Comparison of ENCODE assay signal across 8 cellular contexts in genomic region chr6:134052776-134053120, GRCh38. TPM values are rescaled to one million over a fixed set of nuclear protein-coding genes. Genes with fewer than 3 reads are reported as not detected.
DNase-seq lines count a peak whose midpoint lies in the region; ATAC-seq and TF ChIP-seq lines count a peak whose summit lies in the region.

No MANE protein-coding gene starts in this region.

- DNase-seq in H9 (no peak), WERI-Rb-1 (no peak), right cardiac atrium (no peak), adrenal gland (no peak), GM10266 (ENCODE audit: extremely low spot score) (no peak)

- no peak overlapping the region for H2BK12ac ChIP-seq in H9 (ENCODE audit: insufficient read length, low read depth, low read length)

- H4K5ac ChIP-seq in H9 (ENCODE audit: insufficient read length, low read depth, low read length), result no peak overlapping the region

- no peak overlapping the region for H3K23ac ChIP-seq in H9 (ENCODE audit: insufficient read length, low read depth, low read length)

- H3K9me3 Mint-ChIP-seq in H9, result no peaks in the 10 kb centered on the region; a peak in 1 of 5 replicates
- no peaks in the 10 kb centered on the region for H3K9me3 Mint-ChIP-seq in stimulated activated memory B cell treated with anti-CD40 and anti-IgM and Interleukin-4, amounts not matched to agents 10 μg/mL and 1 μg/mL and 100 μg/mL, for 72 hours

- H3K4me3 ChIP-seq in WERI-Rb-1 (ENCODE audit: low read depth, low read length) (peak overlapping the region; percentile 76), right cardiac atrium (ENCODE audit: low read length) (peak overlapping the region; percentile 63), adrenal gland (peak overlapping the region in 2 of 4 donors; percentile 72 to 87)

- H3K18ac ChIP-seq in H9 (ENCODE audit: insufficient read length, low read depth, low read length), result no peak overlapping the region

- intact Hi-C loops in right cardiac atrium (cut with DNase I) (no loop called here), adrenal gland (cut with DNase I) (no loop called here)

- peak overlapping the region; percentile 68 for H3K4me2 ChIP-seq in H9 (ENCODE audit: insufficient read depth, insufficient read length, low read length)

- no peak overlapping the region for H2BK5ac ChIP-seq in H9 (ENCODE audit: insufficient read length, low read length)

- no peak overlapping the region for H2AK5ac ChIP-seq in H9 (ENCODE audit: insufficient read length, low read length)

- H3K4me1 Mint-ChIP-seq in H9, result peaks cover 75 to 76% of the 10 kb centered on the region in 2 experiments
- peaks cover 12% of the 10 kb centered on the region for H3K4me1 Mint-ChIP-seq in stimulated activated memory B cell treated with anti-CD40 and anti-IgM and Interleukin-4, amounts not matched to agents 10 μg/mL and 1 μg/mL and 100 μg/mL, for 72 hours

- TF ChIP-seq POLR2A in adrenal gland (IDR thresholded peaks at IDR 0.05), result no peak

- H4K20me1 ChIP-seq in H9 (ENCODE audit: control insufficient read depth, insufficient read depth, insufficient read length), result no peaks in the 10 kb centered on the region

- H3K23me2 ChIP-seq in H9 (ENCODE audit: insufficient read length, low read depth, low read length, poor library complexity, severe bottlenecking), result peaks cover 4% of the 10 kb centered on the region

- H3K79me1 ChIP-seq in H9 (ENCODE audit: insufficient read depth, low read depth, low read length, poor library complexity, severe bottlenecking), result no peaks in the 10 kb centered on the region

- H3K9me3 ChIP-seq in H9 (ENCODE audit: control insufficient read depth, low read depth, low read length) (no peaks in the 10 kb centered on the region), WERI-Rb-1 (ENCODE audit: severe bottlenecking) (no peaks in the 10 kb centered on the region), right cardiac atrium (ENCODE audit: control insufficient read depth, low read length) (no peaks in the 10 kb centered on the region), adrenal gland (replicated peaks in 1 of 3) (no peaks in the 10 kb centered on the region)

- ATAC-seq in right cardiac atrium (no peak), GM18517 (IDR thresholded peaks at IDR 0.05; ENCODE audit: unreplicated experiment) (no peak), HG03095 (IDR thresholded peaks at IDR 0.05; ENCODE audit: unreplicated experiment) (no peak)
- ATAC-seq in stimulated activated memory B cell treated with anti-CD40 and anti-IgM and Interleukin-4, amounts not matched to agents 10 μg/mL and 1 μg/mL and 100 μg/mL, for 72 hours, result no peak

- H2BK20ac ChIP-seq in H9 (ENCODE audit: low read depth, low read length, poor library complexity, severe bottlenecking), result no peak overlapping the region

- H4K91ac ChIP-seq in H9 (ENCODE audit: insufficient read length, low read depth, low read length), result no peak overlapping the region

- H3K27ac ChIP-seq in H9 (ENCODE audit: insufficient read length, low read depth, low read length), result no peak overlapping the region
- H3K27ac ChIP-seq in WERI-Rb-1, result no peak overlapping the region
- no peak overlapping the region for H3K27ac ChIP-seq in right cardiac atrium (ENCODE audit: low read length)
- H3K27ac ChIP-seq in adrenal gland, result peak overlapping the region in 1 of 5 donors; percentile 78

- no peak overlapping the region for H4K8ac ChIP-seq in H9 (replicated peaks; ENCODE audit: insufficient read length, low read depth, low read length)

- no peaks in the 10 kb centered on the region; the same call in 1 of the 2 replicates for H3K27me3 Mint-ChIP-seq in H9 (ENCODE audit: low read depth)
- H3K27me3 Mint-ChIP-seq in stimulated activated memory B cell treated with anti-CD40 and anti-IgM and Interleukin-4, amounts not matched to agents 10 μg/mL and 1 μg/mL and 100 μg/mL, for 72 hours, result no peaks in the 10 kb centered on the region

- no CpG with 5 or more reads among the region's 1 CpG for WGBS in H9 (ENCODE audit: extremely low coverage, insufficient read length, low lambda C conversion rate)
- 2% methylated on average over 1 of the region's 1 CpG for WGBS in right cardiac atrium
- WGBS in adrenal gland, 4 donors, result 0 to 7% (median 0%) methylated on average over 1 of the region's 1 CpG

- no peak overlapping the region for H2BK120ac ChIP-seq in H9 (ENCODE audit: low read depth, low read length, poor library complexity, severe bottlenecking)

- H3K56ac ChIP-seq in H9 (ENCODE audit: insufficient read length, low read depth, low read length), result no peak overlapping the region

- H3K14ac ChIP-seq in H9 (ENCODE audit: insufficient read depth, low read length), result no peak overlapping the region

- H3K36me3 Mint-ChIP-seq in H9 (ENCODE audit: insufficient read depth in 1 of 3, low read depth in 3 of 3), result no peaks in the 10 kb centered on the region
- H3K36me3 Mint-ChIP-seq in stimulated activated memory B cell treated with anti-CD40 and anti-IgM and Interleukin-4, amounts not matched to agents 10 μg/mL and 1 μg/mL and 100 μg/mL, for 72 hours, result no peaks in the 10 kb centered on the region

- H3T11ph ChIP-seq in H9 (ENCODE audit: low read length), result no peak overlapping the region

- no peaks in the 10 kb centered on the region for H3K36me3 ChIP-seq in WERI-Rb-1
- no peaks in the 10 kb centered on the region for H3K36me3 ChIP-seq in adrenal gland (replicated peaks in 1 of 2)

- no peak overlapping the region for H3K4ac ChIP-seq in H9 (ENCODE audit: low read depth, low read length)

- H2BK15ac ChIP-seq in H9 (ENCODE audit: low read depth, low read length), result no peak overlapping the region

- no peak overlapping the region for H2AFZ ChIP-seq in H9 (ENCODE audit: low read length)

- H3K27me3 ChIP-seq in H9 (ENCODE audit: insufficient read depth, low read length) (no peaks in the 10 kb centered on the region), WERI-Rb-1 (ENCODE audit: insufficient read depth, low read depth, severe bottlenecking) (no peaks in the 10 kb centered on the region), right cardiac atrium (ENCODE audit: control insufficient read depth, insufficient read depth) (no peaks in the 10 kb centered on the region), adrenal gland (no peaks in the 10 kb centered on the region)

- peak overlapping the region; percentile 87 to 94 for H3K4me3 Mint-ChIP-seq in H9
- H3K4me3 Mint-ChIP-seq in stimulated activated memory B cell treated with anti-CD40 and anti-IgM and Interleukin-4, amounts not matched to agents 10 μg/mL and 1 μg/mL and 100 μg/mL, for 72 hours, result peak overlapping the region; percentile 83

- peak overlapping the region; percentile 96 to 98 (median 97); a peak in 6 of 7 replicates for H3K27ac Mint-ChIP-seq in H9
- peak overlapping the region; percentile 78 for H3K27ac Mint-ChIP-seq in stimulated activated memory B cell treated with anti-CD40 and anti-IgM and Interleukin-4, amounts not matched to agents 10 μg/mL and 1 μg/mL and 100 μg/mL, for 72 hours

- TF ChIP-seq CTCF in H9 (conservative IDR thresholded peaks at IDR 0.05), result no peak
- no peak for TF ChIP-seq CTCF in WERI-Rb-1 (IDR thresholded peaks at IDR 0.05; ENCODE audit: low read depth, low read length)
- TF ChIP-seq CTCF in adrenal gland (IDR thresholded peaks at IDR 0.05), result no peak
- TF ChIP-seq CTCF in GM10266 (IDR thresholded peaks at IDR 0.05; ENCODE audit: control insufficient read depth, insufficient read depth, low read depth, missing control alignments), result no peak

- H3K9ac ChIP-seq in H9 (ENCODE audit: extremely low read depth, insufficient read length, low read length), result no peak overlapping the region

- H3K4me1 ChIP-seq in H9 (ENCODE audit: insufficient read depth, low read length), result peaks cover 9% of the 10 kb centered on the region; the same call in 1 of the 2 replicates
- peaks cover 2% of the 10 kb centered on the region for H3K4me1 ChIP-seq in right cardiac atrium (ENCODE audit: control insufficient read depth, insufficient read depth, low read length)
- peaks cover 0 to 7% of the 10 kb centered on the region in 2 donors for H3K4me1 ChIP-seq in adrenal gland (replicated peaks in 1 of 2)

- no peaks in the 10 kb centered on the region for H3K79me2 ChIP-seq in H9 (ENCODE audit: insufficient read depth, low read length)

RNA-seq across cellular contexts. Expression of gene SLC2A12, which starts 0.3 kb away (rescaled TPM):
- total RNA-seq in H9 (2021), result 1.7 and 2.0 TPM in 2 replicates
- total RNA-seq in right cardiac atrium, result 10 to 100 TPM; 10.9 to 20.3 (median 17.7) TPM
- 10.3 TPM for polyA plus RNA-seq in right cardiac atrium
- total RNA-seq in adrenal gland, result 1 to 10 TPM in 5 of 8 donors, under 1 TPM in 3; 0.49 to 2.4 (median 1.8) TPM
- polyA plus RNA-seq in adrenal gland, result 1 to 10 TPM in 1 of 3 donors, under 1 TPM in 2; 0.37 to 1.5 (median 0.40) TPM
